In the genomic region with DNA sequence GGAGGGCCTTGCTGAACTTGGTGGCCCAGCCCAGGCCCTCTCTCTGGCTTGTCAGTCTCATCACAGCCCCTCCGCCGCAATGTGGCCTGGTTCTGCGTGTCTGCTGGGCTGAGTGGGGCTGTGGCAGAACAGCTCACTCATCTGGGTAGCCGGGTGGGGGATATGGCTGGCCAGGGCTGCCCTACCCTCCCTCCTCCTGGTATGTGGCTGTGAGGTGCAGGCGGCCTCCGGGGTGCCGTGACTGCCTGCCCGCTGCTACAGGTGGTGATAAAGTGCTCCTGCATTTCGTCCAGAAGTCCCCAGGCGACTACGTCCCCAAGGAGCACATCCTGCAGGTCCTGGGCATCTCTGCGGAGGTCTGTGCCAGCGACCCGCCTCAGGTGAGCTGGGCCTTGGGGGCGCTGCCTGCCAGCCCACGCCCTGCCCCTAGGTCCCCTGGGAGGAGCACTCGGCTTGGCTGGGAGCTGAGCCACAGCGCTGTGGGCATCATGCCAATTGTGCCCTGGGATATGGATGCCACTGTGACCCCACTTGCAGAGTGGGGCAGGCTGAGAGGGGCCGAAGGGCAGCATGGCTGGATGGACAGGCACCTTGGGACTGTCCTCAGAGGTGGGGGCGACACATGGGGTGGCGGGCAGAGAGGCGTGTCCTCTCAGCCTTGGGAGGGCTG, we compare ENCODE assay signal across 1 cellular context.
TF ChIP-seq lines count a peak whose summit lies in the region.

No MANE protein-coding gene starts in this region.

TF ChIP-seq in HepG2, 621 proteins besides CTCF, POLR2A, EP300 and RAD21:
- TF ChIP-seq ZNF850 (CRISPR knock-in tag; conservative IDR thresholded peaks at IDR 0.05) (no peak), GFI1 (CRISPR knock-in tag; IDR thresholded peaks at IDR 0.05; ENCODE audit: borderline replicate concordance) (no peak), ZNF784 (CRISPR knock-in tag; IDR thresholded peaks at IDR 0.05; ENCODE audit: borderline replicate concordance) (no peak), KMT2B (CRISPR knock-in tag; IDR thresholded peaks at IDR 0.05) (no peak), PPARG (CRISPR knock-in tag; conservative IDR thresholded peaks at IDR 0.05) (no peak)
